Comparison of ENCODE assay signal across 1 cellular context in genomic region chr21:43916691-43917514, GRCh38.
TF ChIP-seq lines count a peak whose summit lies in the region.

No MANE protein-coding gene starts in this region.

TF ChIP-seq in K562, 482 proteins besides CTCF, POLR2A, EP300 and RAD21 (continued from another document and continues in another):
- TF ChIP-seq, protein P1, sequence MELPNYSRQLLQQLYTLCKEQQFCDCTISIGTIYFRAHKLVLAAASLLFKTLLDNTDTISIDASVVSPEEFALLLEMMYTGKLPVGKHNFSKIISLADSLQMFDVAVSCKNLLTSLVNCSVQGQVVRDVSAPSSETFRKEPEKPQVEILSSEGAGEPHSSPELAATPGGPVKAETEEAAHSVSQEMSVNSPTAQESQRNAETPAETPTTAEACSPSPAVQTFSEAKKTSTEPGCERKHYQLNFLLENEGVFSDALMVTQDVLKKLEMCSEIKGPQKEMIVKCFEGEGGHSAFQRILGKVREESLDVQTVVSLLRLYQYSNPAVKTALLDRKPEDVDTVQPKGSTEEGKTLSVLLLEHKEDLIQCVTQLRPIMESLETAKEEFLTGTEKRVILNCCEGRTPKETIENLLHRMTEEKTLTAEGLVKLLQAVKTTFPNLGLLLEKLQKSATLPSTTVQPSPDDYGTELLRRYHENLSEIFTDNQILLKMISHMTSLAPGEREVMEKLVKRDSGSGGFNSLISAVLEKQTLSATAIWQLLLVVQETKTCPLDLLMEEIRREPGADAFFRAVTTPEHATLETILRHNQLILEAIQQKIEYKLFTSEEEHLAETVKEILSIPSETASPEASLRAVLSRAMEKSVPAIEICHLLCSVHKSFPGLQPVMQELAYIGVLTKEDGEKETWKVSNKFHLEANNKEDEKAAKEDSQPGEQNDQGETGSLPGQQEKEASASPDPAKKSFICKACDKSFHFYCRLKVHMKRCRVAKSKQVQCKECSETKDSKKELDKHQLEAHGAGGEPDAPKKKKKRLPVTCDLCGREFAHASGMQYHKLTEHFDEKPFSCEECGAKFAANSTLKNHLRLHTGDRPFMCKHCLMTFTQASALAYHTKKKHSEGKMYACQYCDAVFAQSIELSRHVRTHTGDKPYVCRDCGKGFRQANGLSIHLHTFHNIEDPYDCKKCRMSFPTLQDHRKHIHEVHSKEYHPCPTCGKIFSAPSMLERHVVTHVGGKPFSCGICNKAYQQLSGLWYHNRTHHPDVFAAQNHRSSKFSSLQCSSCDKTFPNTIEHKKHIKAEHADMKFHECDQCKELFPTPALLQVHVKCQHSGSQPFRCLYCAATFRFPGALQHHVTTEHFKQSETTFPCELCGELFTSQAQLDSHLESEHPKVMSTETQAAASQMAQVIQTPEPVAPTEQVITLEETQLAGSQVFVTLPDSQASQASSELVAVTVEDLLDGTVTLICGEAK (IDR thresholded peaks at IDR 0.05) = no peak; the same call in none of the 2 replicates
- TF ChIP-seq, protein P1 (CRISPR knock-in tag; IDR thresholded peaks at IDR 0.05) = no peak
- TF ChIP-seq TFAP4 (CRISPR knock-in tag; IDR thresholded peaks at IDR 0.05; ENCODE audit: borderline replicate concordance) (no peak), E2F3 (CRISPR knock-in tag; IDR thresholded peaks at IDR 0.05) (no peak), CREB3 (tag; conservative IDR thresholded peaks at IDR 0.05; ENCODE audit: low read depth) (0 out of 2 replicates have a peak, but pooled peaks have one; percentile 23), MAFG (tag; conservative IDR thresholded peaks at IDR 0.05) (no peak), NR1H2 (CRISPR knock-in tag; IDR thresholded peaks at IDR 0.05) (no peak), SUPT5H (IDR thresholded peaks at IDR 0.05) (no peak; the same call in 1 of the 2 replicates), RBM22 (IDR thresholded peaks at IDR 0.05; ENCODE audit: low read depth, low read length, poor library complexity, severe bottlenecking) (no peak), ILK (tag; IDR thresholded peaks at IDR 0.05; ENCODE audit: borderline replicate concordance, low read depth) (no peak), ZNF77 (CRISPR knock-in tag; IDR thresholded peaks at IDR 0.05) (no peak), CCAR2 (IDR thresholded peaks at IDR 0.05; ENCODE audit: low read depth, low read length) (no peak), PTTG1 (tag; IDR thresholded peaks at IDR 0.05; ENCODE audit: low read depth) (no peak), VEZF1 (CRISPR knock-in tag; IDR thresholded peaks at IDR 0.05) (peak; percentile 29), KAT7 (CRISPR knock-in tag; IDR thresholded peaks at IDR 0.05; ENCODE audit: borderline replicate concordance) (peak; percentile 70; the same call in 1 of the 2 replicates), POLR2AphosphoS2 (IDR thresholded peaks at IDR 0.05; ENCODE audit: low read length) (no peak), ZNF23 (CRISPR knock-in tag; IDR thresholded peaks at IDR 0.05) (no peak), YBX1 (IDR thresholded peaks at IDR 0.05) (no peak), PHF8 (IDR thresholded peaks at IDR 0.05; ENCODE audit: borderline replicate concordance, low read length) (peak; percentile 27; the same call in 1 of the 2 replicates), ZNF79 (CRISPR knock-in tag; IDR thresholded peaks at IDR 0.05; ENCODE audit: low read depth) (no peak), HLTF (IDR thresholded peaks at IDR 0.05) (no peak), ZNF146 (CRISPR knock-in tag; IDR thresholded peaks at IDR 0.05; ENCODE audit: unreplicated experiment) (no peak), EWSR1 (IDR thresholded peaks at IDR 0.05; ENCODE audit: borderline replicate concordance, low read depth, partially characterized antibody) (no peak), GATAD2B (IDR thresholded peaks at IDR 0.05; ENCODE audit: borderline replicate concordance) (no peak), IRF2 (CRISPR knock-in tag; IDR thresholded peaks at IDR 0.05) (no peak), JUND (IDR thresholded peaks at IDR 0.05; ENCODE audit: borderline replicate concordance, low read depth, low read length) (no peak), JUND (tag; IDR thresholded peaks at IDR 0.05; ENCODE audit: borderline replicate concordance, low read depth, low read length) (no peak), FOSL1 (tag; conservative IDR thresholded peaks at IDR 0.05) (no peak), SRSF9 (IDR thresholded peaks at IDR 0.05; ENCODE audit: borderline replicate concordance, low read depth, low read length) (no peak), ZNF280A (IDR thresholded peaks at IDR 0.05; ENCODE audit: low read depth, partially characterized antibody) (no peak), XRCC4 (IDR thresholded peaks at IDR 0.05; ENCODE audit: extremely low read depth, insufficient read depth, insufficient read length) (no peak), CXXC5 (CRISPR knock-in tag; IDR thresholded peaks at IDR 0.05) (no peak), SMAD4 (CRISPR knock-in tag; conservative IDR thresholded peaks at IDR 0.05) (no peak)
- TF ChIP-seq, protein P2, sequence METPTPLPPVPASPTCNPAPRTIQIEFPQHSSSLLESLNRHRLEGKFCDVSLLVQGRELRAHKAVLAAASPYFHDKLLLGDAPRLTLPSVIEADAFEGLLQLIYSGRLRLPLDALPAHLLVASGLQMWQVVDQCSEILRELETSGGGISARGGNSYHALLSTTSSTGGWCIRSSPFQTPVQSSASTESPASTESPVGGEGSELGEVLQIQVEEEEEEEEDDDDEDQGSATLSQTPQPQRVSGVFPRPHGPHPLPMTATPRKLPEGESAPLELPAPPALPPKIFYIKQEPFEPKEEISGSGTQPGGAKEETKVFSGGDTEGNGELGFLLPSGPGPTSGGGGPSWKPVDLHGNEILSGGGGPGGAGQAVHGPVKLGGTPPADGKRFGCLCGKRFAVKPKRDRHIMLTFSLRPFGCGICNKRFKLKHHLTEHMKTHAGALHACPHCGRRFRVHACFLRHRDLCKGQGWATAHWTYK (CRISPR knock-in tag; IDR thresholded peaks at IDR 0.05) = no peak
- TF ChIP-seq, protein P3, sequence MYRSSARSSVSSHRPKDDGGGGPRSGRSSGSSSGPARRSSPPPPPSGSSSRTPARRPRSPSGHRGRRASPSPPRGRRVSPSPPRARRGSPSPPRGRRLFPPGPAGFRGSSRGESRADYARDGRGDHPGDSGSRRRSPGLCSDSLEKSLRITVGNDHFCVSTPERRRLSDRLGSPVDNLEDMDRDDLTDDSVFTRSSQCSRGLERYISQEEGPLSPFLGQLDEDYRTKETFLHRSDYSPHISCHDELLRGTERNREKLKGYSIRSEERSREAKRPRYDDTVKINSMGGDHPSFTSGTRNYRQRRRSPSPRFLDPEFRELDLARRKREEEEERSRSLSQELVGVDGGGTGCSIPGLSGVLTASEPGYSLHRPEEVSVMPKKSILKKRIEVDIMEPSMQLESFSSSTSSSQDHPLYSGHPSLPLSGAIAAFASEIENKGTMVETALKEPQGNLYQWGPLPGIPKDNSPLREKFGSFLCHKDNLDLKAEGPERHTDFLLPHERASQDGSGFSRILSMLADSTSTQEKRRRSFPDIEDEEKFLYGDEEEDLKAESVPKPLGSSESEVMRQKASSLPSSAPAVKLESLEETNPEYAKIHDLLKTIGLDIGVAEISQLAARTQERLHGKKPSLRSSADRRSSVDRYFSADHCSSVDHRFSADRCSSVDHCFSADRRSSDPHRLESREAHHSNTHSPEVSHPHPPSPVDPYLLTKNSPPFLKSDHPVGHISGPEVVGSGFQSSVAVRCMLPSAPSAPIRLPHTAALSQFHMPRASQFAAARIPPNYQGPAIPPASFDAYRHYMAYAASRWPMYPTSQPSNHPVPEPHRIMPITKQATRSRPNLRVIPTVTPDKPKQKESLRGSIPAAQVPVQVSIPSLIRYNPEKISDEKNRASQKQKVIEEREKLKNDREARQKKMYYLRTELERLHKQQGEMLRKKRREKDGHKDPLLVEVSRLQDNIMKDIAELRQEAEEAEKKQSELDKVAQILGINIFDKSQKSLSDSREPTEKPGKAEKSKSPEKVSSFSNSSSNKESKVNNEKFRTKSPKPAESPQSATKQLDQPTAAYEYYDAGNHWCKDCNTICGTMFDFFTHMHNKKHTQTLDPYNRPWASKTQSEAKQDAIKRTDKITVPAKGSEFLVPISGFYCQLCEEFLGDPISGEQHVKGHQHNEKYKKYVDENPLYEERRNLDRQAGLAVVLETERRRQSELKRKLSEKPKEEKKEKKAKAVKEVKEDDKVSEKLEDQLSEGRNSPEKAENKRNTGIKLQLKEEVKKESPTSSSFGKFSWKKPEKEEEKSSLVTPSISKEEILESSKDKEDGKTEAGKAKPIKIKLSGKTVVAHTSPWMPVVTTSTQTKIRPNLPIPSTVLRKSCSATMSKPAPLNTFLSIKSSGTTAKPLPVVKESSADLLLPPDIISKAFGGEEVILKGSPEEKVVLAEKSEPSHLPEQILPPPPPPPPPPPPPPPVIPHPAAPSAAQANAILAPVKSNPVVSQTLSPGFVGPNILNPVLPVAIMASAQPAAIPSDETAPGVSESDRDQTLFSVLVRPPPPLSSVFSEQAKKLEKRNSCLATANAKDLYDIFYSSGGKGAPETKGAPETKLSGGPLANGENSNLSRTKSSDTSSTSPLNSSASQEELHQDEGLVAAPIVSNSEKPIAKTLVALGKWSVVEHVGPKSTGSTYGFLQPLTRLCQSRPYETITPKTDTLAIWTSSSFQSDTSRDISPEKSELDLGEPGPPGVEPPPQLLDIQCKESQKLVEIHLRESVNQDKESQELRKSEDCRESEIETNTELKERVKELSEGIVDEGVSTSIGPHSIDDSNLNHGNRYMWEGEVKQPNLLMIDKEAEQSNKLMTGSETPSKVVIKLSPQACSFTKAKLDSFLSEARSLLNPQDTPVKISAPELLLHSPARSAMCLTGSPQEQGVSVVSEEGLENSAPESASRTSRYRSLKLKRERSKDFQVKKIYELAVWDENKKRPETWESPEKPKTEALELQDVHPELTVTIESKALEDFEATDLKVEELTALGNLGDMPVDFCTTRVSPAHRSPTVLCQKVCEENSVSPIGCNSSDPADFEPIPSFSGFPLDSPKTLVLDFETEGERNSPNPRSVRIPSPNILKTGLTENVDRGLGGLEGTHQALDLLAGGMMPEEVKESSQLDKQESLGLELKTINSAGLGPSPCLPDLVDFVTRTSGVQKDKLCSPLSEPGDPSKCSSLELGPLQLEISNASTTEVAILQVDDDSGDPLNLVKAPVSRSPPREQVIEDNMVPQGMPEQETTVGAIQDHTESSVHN (IDR thresholded peaks at IDR 0.05; ENCODE audit: borderline replicate concordance in 1 of 2, low read depth in 1 of 2) = no peak
